ENCODE assay signal across 10 cellular contexts in the genomic region with DNA sequence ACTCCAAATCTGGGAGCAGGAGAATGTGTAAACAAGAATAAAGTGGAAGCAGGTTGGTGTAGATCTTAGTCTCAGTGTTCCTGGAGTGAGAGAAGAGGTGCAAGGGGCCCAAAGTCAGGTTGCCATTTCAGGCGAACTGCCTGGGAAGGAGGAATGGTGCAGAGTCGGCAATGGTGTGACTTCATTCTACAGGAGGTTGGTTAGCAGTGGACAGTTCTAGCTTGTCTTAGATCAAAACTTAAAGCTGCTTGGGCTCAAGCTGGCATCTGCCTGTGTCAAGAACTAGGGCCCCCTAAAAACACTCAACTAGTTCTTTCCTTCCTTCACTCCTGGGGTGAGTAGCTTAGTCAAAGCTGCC. TPM values are rescaled to one million over a fixed set of nuclear protein-coding genes. Genes with fewer than 3 reads are reported as not detected.
A peak's percentile ranks its signal among the peaks of the same experiment; 100 is the strongest.
DNase-seq lines count a peak whose midpoint lies in the region; ATAC-seq and TF ChIP-seq lines count a peak whose summit lies in the region.
"Had no signal": no experiment of that assay in that cellular context is flagged by ENCODE, and none has a peak within 500 bp of the region (broad histone marks: within the 10 kb centered on the region; RNA-seq: fewer than 3 reads in every experiment).

No MANE protein-coding gene starts in this region.

- no peak overlapping the region for H3K9ac ChIP-seq in mesendoderm (ENCODE audit: low read length)

- no peak for ATAC-seq in upper lobe of left lung (ENCODE audit: low FRiP score in 2 of 2)

- peak overlapping the region; percentile 51 for H3K56ac ChIP-seq in mesendoderm (ENCODE audit: low read length)

- no peak overlapping the region for H2BK15ac ChIP-seq in mesendoderm (replicated peaks; ENCODE audit: low read depth)

- H2AK5ac ChIP-seq in mesendoderm (ENCODE audit: low read length): no peak overlapping the region

- H3K36me3 ChIP-seq in ascending aorta: peaks cover 9 to 23% of the 10 kb centered on the region in 2 donors
- no peaks in the 10 kb centered on the region for H3K36me3 ChIP-seq in mesendoderm (ENCODE audit: control insufficient read depth, insufficient read depth, low read length)
- H3K36me3 ChIP-seq in upper lobe of left lung: peaks cover 2 to 37% (median 11%) of the 10 kb centered on the region in 4 donors

- H3K27ac Mint-ChIP-seq in activated naive CD4-positive, alpha-beta T cell treated with anti-CD3 and anti-CD28 coated beads for 36 hours: peak overlapping the region; percentile 99

- no peak overlapping the region for H2BK5ac ChIP-seq in mesendoderm (ENCODE audit: low read length)

- TF ChIP-seq POLR2A in upper lobe of left lung (IDR thresholded peaks at IDR 0.05): no peak

- peaks cover 45% of the 10 kb centered on the region for H3K36me3 Mint-ChIP-seq in activated naive CD4-positive, alpha-beta T cell treated with anti-CD3 and anti-CD28 coated beads for 36 hours (ENCODE audit: low read depth)

- H3K9me3 ChIP-seq in ascending aorta: no peaks in the 10 kb centered on the region
- no peaks in the 10 kb centered on the region for H3K9me3 ChIP-seq in upper lobe of left lung

- H4K5ac ChIP-seq in mesendoderm (ENCODE audit: low read length): no peak overlapping the region

- H3K18ac ChIP-seq in mesendoderm (ENCODE audit: low read length): no peak overlapping the region

- H3K27ac ChIP-seq in ascending aorta (peak overlapping the region; percentile 96 to 99), mesendoderm (ENCODE audit: low read depth, low read length) (no peak overlapping the region), upper lobe of left lung (peak overlapping the region; percentile 77 to 96 (median 96))

- H3K79me1 ChIP-seq in mesendoderm (ENCODE audit: low read length): peaks cover 9% of the 10 kb centered on the region

- no peak for DNase-seq in activated naive CD4-positive, alpha-beta T cell treated with anti-CD3 and anti-CD28 coated beads for 36 hours
- DNase-seq in activated naive CD4-positive, alpha-beta T cell treated with anti-CD3 and anti-CD28 coated beads, Interleukin-2, amount 50 U/mL, for 16 hours: no peak
- DNase-seq in ascending aorta (ENCODE audit: low spot score in 2 of 2) (no peak), mesendoderm (no peak), upper lobe of left lung (no peak), A172 (ENCODE audit: low spot score) (no peak), HuH-7 (ENCODE audit: low spot score) (no peak), NCI-H1694 treated with DMSO at 0.1 percent for 48 hours (lab: John Stamatoyannopoulos, UW) (no peak)
- DNase-seq: activated CD4-positive, CD25-positive, alpha-beta regulatory T cell treated with anti-CD3 and anti-CD28 coated beads, Interleukin-2, amount 50 U/mL, for 72 hours had no signal

- no peak for TF ChIP-seq EP300 in upper lobe of left lung (IDR thresholded peaks at IDR 0.05)

- H3K4me2 ChIP-seq in mesendoderm (ENCODE audit: low read length): no peak overlapping the region

- no peak overlapping the region for H3K4ac ChIP-seq in mesendoderm (ENCODE audit: low read depth, low read length)

- H3K4me3 ChIP-seq in ascending aorta (peak overlapping the region; percentile 11 to 46), mesendoderm (ENCODE audit: low read length) (no peak overlapping the region), upper lobe of left lung (peak overlapping the region in 3 of 4 donors; percentile 12 to 31 (median 18))

- no peak overlapping the region for H2BK120ac ChIP-seq in mesendoderm (ENCODE audit: low read depth, low read length)

- peaks cover 75% of the 10 kb centered on the region for H3K4me1 Mint-ChIP-seq in activated naive CD4-positive, alpha-beta T cell treated with anti-CD3 and anti-CD28 coated beads for 36 hours (ENCODE audit: low read depth)

- intact Hi-C loops in activated naive CD4-positive, alpha-beta T cell treated with anti-CD3 and anti-CD28 coated beads for 36 hours (cut with micrococcal nuclease): loop anchor here (5.0 kb wide), 2 partner anchors 293 to 577 kb away; a partner anchor contains a TSS
- intact Hi-C loops in ascending aorta (cut with DNase I): loop anchor here (1.0 kb wide), 4 partner anchors 25 to 139 kb away; a partner anchor contains a TSS

- CTCF ChIA-PET in activated naive CD4-positive, alpha-beta T cell treated with anti-CD3 and anti-CD28 coated beads for 36 hours (lab: Charles Lee): interaction anchor here (1.3 to 3.4 kb wide), 8 partner anchors 19 to 90 kb away, joined by 4 to 25 read pairs (median 6); a partner anchor contains a TSS

- H3K27me3 ChIP-seq in ascending aorta: no peaks in the 10 kb centered on the region
- no peaks in the 10 kb centered on the region for H3K27me3 ChIP-seq in mesendoderm (ENCODE audit: insufficient read depth, low read length, poor library complexity)
- no peaks in the 10 kb centered on the region for H3K27me3 ChIP-seq in upper lobe of left lung

- no peak for TF ChIP-seq CTCF in ascending aorta (IDR thresholded peaks at IDR 0.05)
- TF ChIP-seq CTCF in upper lobe of left lung (IDR thresholded peaks at IDR 0.05): no peak

- H3K4me3 Mint-ChIP-seq in activated naive CD4-positive, alpha-beta T cell treated with anti-CD3 and anti-CD28 coated beads for 36 hours: peak overlapping the region; percentile 39

- peaks cover 2% of the 10 kb centered on the region for H3K79me2 ChIP-seq in mesendoderm (ENCODE audit: control insufficient read depth, insufficient read depth, low read length)

- no peak overlapping the region for H4K8ac ChIP-seq in mesendoderm (ENCODE audit: low read depth, low read length)

- no peaks in the 10 kb centered on the region for H3K9me3 Mint-ChIP-seq in activated naive CD4-positive, alpha-beta T cell treated with anti-CD3 and anti-CD28 coated beads for 36 hours

- no peaks in the 10 kb centered on the region for H3K27me3 Mint-ChIP-seq in activated naive CD4-positive, alpha-beta T cell treated with anti-CD3 and anti-CD28 coated beads for 36 hours (ENCODE audit: low read depth)

- no CpG with 5 or more reads among the region's 2 CpGs for WGBS in mesendoderm (ENCODE audit: extremely low coverage, insufficient coverage, low lambda C conversion rate)
- WGBS in upper lobe of left lung, 2 donors: 66 to 74% methylated on average over 2 of the region's 2 CpGs

- H3K4me1 ChIP-seq in ascending aorta (peaks cover 24 to 65% of the 10 kb centered on the region in 2 donors), mesendoderm (ENCODE audit: control insufficient read depth, low read depth, low read length) (peaks cover 7% of the 10 kb centered on the region), upper lobe of left lung (peaks cover 70 to 95% (median 77%) of the 10 kb centered on the region in 4 donors)

- no peak overlapping the region for H3K23ac ChIP-seq in mesendoderm (ENCODE audit: low read length)

RNA-seq across cellular contexts. Expression of a gene that starts 3.5 kb away (rescaled TPM):
- 10 to 100 TPM; 33.7 to 35.5 TPM for total RNA-seq in activated naive CD4-positive, alpha-beta T cell treated with anti-CD3 and anti-CD28 coated beads for 36 hours
- total RNA-seq in ascending aorta (15.2 TPM), upper lobe of left lung (10 to 100 TPM; 12.6 to 28.3 (median 15.7) TPM)
- 9.0 TPM for polyA plus RNA-seq in mesendoderm (2013, experiment 1 of 2)
- polyA plus RNA-seq in mesendoderm (2013, experiment 2 of 2): 8.8 TPM
- total RNA-seq in A172 (2014; rRNA removed; shearing (Covaris generic)): 16.3 and 23.1 TPM in 2 replicates

RNA-seq across cellular contexts. Expression of a gene that starts 3.6 kb away (rescaled TPM):
- total RNA-seq in activated naive CD4-positive, alpha-beta T cell treated with anti-CD3 and anti-CD28 coated beads for 36 hours: 1 to 10 TPM; 2.1 TPM
- total RNA-seq in ascending aorta (1.8 TPM), upper lobe of left lung (10 to 100 TPM in 3 of 6 donors, 1 to 10 TPM in 3; 4.1 to 19.5 (median 11.9) TPM)
- 1.7 TPM for polyA plus RNA-seq in mesendoderm (2013, experiment 1 of 2)
- 1.2 TPM for polyA plus RNA-seq in mesendoderm (2013, experiment 2 of 2)
- total RNA-seq in A172 (2014; rRNA removed; shearing (Covaris generic)): 9.6 and 12.1 TPM in 2 replicates

RNA-seq across cellular contexts. Expression of a gene that starts 4.2 kb away (rescaled TPM):
- not detected for total RNA-seq in activated naive CD4-positive, alpha-beta T cell treated with anti-CD3 and anti-CD28 coated beads for 36 hours
- total RNA-seq in ascending aorta: not detected
- 0.06 TPM for polyA plus RNA-seq in mesendoderm (2013, experiment 1 of 2)
- 0.03 TPM for polyA plus RNA-seq in mesendoderm (2013, experiment 2 of 2)
- total RNA-seq in upper lobe of left lung: 1 to 10 TPM in 5 of 6 donors, under 1 TPM in 1; 0.26 to 8.9 (median 3.1) TPM
- total RNA-seq in A172 (2014; rRNA removed; shearing (Covaris generic)): not detected in 2 replicates
- total RNA-seq: fibroblast of villous mesenchyme had no signal

RNA-seq across cellular contexts. Expression of a gene that starts 4.9 kb away (rescaled TPM):
- 100 to 1,000 TPM; 112 to 116 TPM for total RNA-seq in activated naive CD4-positive, alpha-beta T cell treated with anti-CD3 and anti-CD28 coated beads for 36 hours
- total RNA-seq in ascending aorta (71.1 TPM), upper lobe of left lung (10 to 100 TPM; 17.8 to 52.1 (median 40.3) TPM)
- 126 TPM for polyA plus RNA-seq in mesendoderm (2013, experiment 1 of 2)
- 132 TPM for polyA plus RNA-seq in mesendoderm (2013, experiment 2 of 2)
- total RNA-seq in A172 (2014; rRNA removed; shearing (Covaris generic)): 106 and 115 TPM in 2 replicates

RNA-seq across cellular contexts. Expression of a gene that starts 19.2 kb away (rescaled TPM):
- 10 to 100 TPM; 87.7 to 88.5 TPM for total RNA-seq in activated naive CD4-positive, alpha-beta T cell treated with anti-CD3 and anti-CD28 coated beads for 36 hours
- total RNA-seq in ascending aorta: 53.1 TPM
- polyA plus RNA-seq in mesendoderm (2013, experiment 1 of 2): 19.4 TPM
- 19.2 TPM for polyA plus RNA-seq in mesendoderm (2013, experiment 2 of 2)
- 100 to 1,000 TPM in 2 of 6 donors, 10 to 100 TPM in 4; 26.0 to 339 (median 67.2) TPM for total RNA-seq in upper lobe of left lung
- total RNA-seq in A172 (2014; rRNA removed; shearing (Covaris generic)): 23.6 and 24.7 TPM in 2 replicates
